11 cellular contexts compared by ENCODE assay signal in the genomic region with DNA sequence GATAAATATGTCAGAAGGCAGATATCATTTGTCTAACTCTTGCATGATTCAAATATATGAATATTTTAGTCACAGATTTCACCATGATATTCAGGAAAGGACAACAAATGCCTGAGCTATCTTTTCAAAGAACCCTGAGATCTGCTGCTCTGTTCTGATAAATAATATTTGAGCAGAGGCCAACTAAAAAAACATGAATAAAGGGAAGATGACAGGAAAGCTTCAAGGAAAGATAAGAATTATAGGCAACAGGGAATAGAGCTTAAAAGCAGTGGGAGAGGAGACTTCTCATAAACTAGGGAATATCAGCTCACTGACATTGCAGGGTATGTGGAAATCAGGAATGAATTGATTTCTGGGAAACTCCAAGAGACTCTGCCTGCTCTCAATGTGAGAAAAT.
A peak's percentile ranks its signal among the peaks of the same experiment; 100 is the strongest.
DNase-seq lines count a peak whose midpoint lies in the region; ATAC-seq and TF ChIP-seq lines count a peak whose summit lies in the region.
"Had no signal": no experiment of that assay in that cellular context is flagged by ENCODE, and none has a peak within 500 bp of the region (broad histone marks: within the 10 kb centered on the region; RNA-seq: fewer than 3 reads in every experiment).

No MANE protein-coding gene starts in this region.

- H3K4me1 ChIP-seq in heart right ventricle = no peaks in the 10 kb centered on the region
- H3K4me1 ChIP-seq in CD8-positive, alpha-beta memory T cell (ENCODE audit: insufficient read depth, low read length) = no peaks in the 10 kb centered on the region
- H3K4me1 ChIP-seq: A549 had no signal

- no peak for ATAC-seq in heart right ventricle
- ATAC-seq: A549 had no signal

- no peak overlapping the region for H3K27ac Mint-ChIP-seq in CD8-positive, alpha-beta memory T cell
- H3K27ac Mint-ChIP-seq: CD14-positive monocyte, H9 had no signal

- CTCF ChIA-PET in CD8-positive, alpha-beta memory T cell (lab: Charles Lee) = no interaction called here

- intact Hi-C loops in heart right ventricle (cut with DNase I) = no loop called here

- no peak for TF ChIP-seq CTCF in heart right ventricle (IDR thresholded peaks at IDR 0.05)

- no peaks in the 10 kb centered on the region for H3K27me3 ChIP-seq in heart right ventricle
- no peaks in the 10 kb centered on the region for H3K27me3 ChIP-seq in CD8-positive, alpha-beta memory T cell (ENCODE audit: insufficient read depth, low read length, poor library complexity, severe bottlenecking)

- no peaks in the 10 kb centered on the region for H3K27me3 Mint-ChIP-seq in CD8-positive, alpha-beta memory T cell

- no peaks in the 10 kb centered on the region for H3K9me3 ChIP-seq in heart right ventricle
- no peaks in the 10 kb centered on the region for H3K9me3 ChIP-seq in CD8-positive, alpha-beta memory T cell (ENCODE audit: low read length)
- H3K9me3 ChIP-seq: A549 had no signal

- no peak overlapping the region for H3K4me3 ChIP-seq in heart right ventricle
- H3K4me3 ChIP-seq in CD8-positive, alpha-beta memory T cell (ENCODE audit: low read length) = no peak overlapping the region
- H3K4me3 ChIP-seq: A549 had no signal

- H3K36me3 Mint-ChIP-seq in CD8-positive, alpha-beta memory T cell = no peaks in the 10 kb centered on the region
- H3K36me3 Mint-ChIP-seq: CD14-positive monocyte had no signal

- H3K4me1 Mint-ChIP-seq in CD8-positive, alpha-beta memory T cell = peaks cover 0 to 16% (median 10%) of the 10 kb centered on the region in 3 donors
- H3K4me1 Mint-ChIP-seq: H9 had no signal

- no peak overlapping the region for H3K4me3 Mint-ChIP-seq in CD8-positive, alpha-beta memory T cell
- H3K4me3 Mint-ChIP-seq: CD14-positive monocyte, H9 had no signal

- no peaks in the 10 kb centered on the region for H3K36me3 ChIP-seq in heart right ventricle
- H3K36me3 ChIP-seq in CD8-positive, alpha-beta memory T cell (ENCODE audit: insufficient read depth, low read length) = no peaks in the 10 kb centered on the region

- DNase-seq in OCI-M1 (lab: John Stamatoyannopoulos, UW) (peak; percentile 55), dermis microvascular lymphatic vessel endothelial cell (ENCODE audit: low read depth in 2 of 2) (peak; percentile 87 to 91), iris pigment epithelial cell (ENCODE audit: low read depth) (peak; percentile 3), heart right ventricle (no peak), COR-L47 (lab: John Stamatoyannopoulos, UW) (no peak)
- no peak for DNase-seq in CD8-positive, alpha-beta memory T cell
- DNase-seq: DMS79, GOT3, H9 had no signal

- peaks cover 0 to 12% (median 2%) of the 10 kb centered on the region in 5 donors for H3K9me3 Mint-ChIP-seq in CD8-positive, alpha-beta memory T cell
- H3K9me3 Mint-ChIP-seq: H9 had no signal

- H3K27ac ChIP-seq in heart right ventricle = no peak overlapping the region
- H3K27ac ChIP-seq in CD8-positive, alpha-beta memory T cell (ENCODE audit: low read depth, low read length) = no peak overlapping the region
- H3K27ac ChIP-seq: A549 had no signal

- POLR2A ChIA-PET in CD8-positive, alpha-beta memory T cell (lab: Charles Lee) = no interaction called here

Comparison
In these comparisons a context has a peak if more than half of its experiments do, and no peak if none do; other contexts are left out.
1. DNase-seq: peak in OCI-M1 (single experiment), dermis microvascular lymphatic vessel endothelial cell (2 of 2) and iris pigment epithelial cell (single experiment); none in heart right ventricle (0 of 2), CD8-positive, alpha-beta memory T cell (0 of 5) and COR-L47 (single experiment).